Comparison of ENCODE assay signal across 6 cellular contexts in genomic region chr19:17337675-17338439, GRCh38. TPM values are rescaled to one million over a fixed set of nuclear protein-coding genes. Genes with fewer than 3 reads are reported as not detected.
DNase-seq lines count a peak whose midpoint lies in the region; ATAC-seq, FAIRE-seq and TF ChIP-seq lines count a peak whose summit lies in the region.

No MANE protein-coding gene starts in this region.

- H3K4me3 ChIP-seq in GM06990 (replicated peaks; ENCODE audit: low read depth, low read length), result peak overlapping the region; percentile 92
- H3K4me3 ChIP-seq in NT2/D1 (ENCODE audit: insufficient read length, low read depth), result peak overlapping the region; percentile 99
- H3K4me3 ChIP-seq in endothelial cell of umbilical vein (replicated peaks in 1 of 3; ENCODE audit: insufficient read depth in 1 of 3, low read depth in 1 of 3, low read length in 3 of 3), result peak overlapping the region; percentile 65 to 83 (median 66)
- peak overlapping the region; percentile 40 to 45 for H3K4me3 ChIP-seq in small intestine (ENCODE audit: low read depth in 1 of 2, low read length in 2 of 2)

- H3K9me3 ChIP-seq in NT2/D1 (ENCODE audit: insufficient read depth, low read length), result peaks cover 2% of the 10 kb centered on the region; the same call in 1 of the 2 replicates
- no peaks in the 10 kb centered on the region for H3K9me3 ChIP-seq in endothelial cell of umbilical vein (replicated peaks; ENCODE audit: control insufficient read depth, insufficient read depth, low read length)
- H3K9me3 ChIP-seq in small intestine (ENCODE audit: control insufficient read depth, low read depth), result no peaks in the 10 kb centered on the region

- H3K36me3 ChIP-seq in GM06990 (ENCODE audit: control insufficient read depth, insufficient read depth, low read length), result peaks cover 4% of the 10 kb centered on the region
- H3K36me3 ChIP-seq in NT2/D1 (ENCODE audit: insufficient read depth, insufficient read length, low read length), result peaks cover 36% of the 10 kb centered on the region
- H3K36me3 ChIP-seq in endothelial cell of umbilical vein (ENCODE audit: control insufficient read depth in 2 of 2, extremely low read depth in 1 of 2, insufficient read depth in 2 of 2, low read length in 2 of 2), result no peaks in the 10 kb centered on the region
- no peaks in the 10 kb centered on the region for H3K36me3 ChIP-seq in small intestine (ENCODE audit: control insufficient read depth in 2 of 2, insufficient read depth in 2 of 2, low read length in 2 of 2)

- peak overlapping the region; percentile 97 for H3K9ac ChIP-seq in NT2/D1 (ENCODE audit: insufficient read length, low read depth)
- H3K9ac ChIP-seq in endothelial cell of umbilical vein (replicated peaks; ENCODE audit: extremely low read depth, insufficient read depth, low read length), result peak overlapping the region; percentile 59

- CTCF ChIA-PET in endothelial cell of umbilical vein (lab: Charles Lee), result no interaction called here

- no peak for FAIRE-seq in endothelial cell of umbilical vein (lab: Jason Lieb, UNC)
- FAIRE-seq in small intestine (lab: Jason Lieb, UNC), result no peak

- no peak for TF ChIP-seq POLR2A in endothelial cell of umbilical vein (IDR thresholded peaks at IDR 0.05; ENCODE audit: low read depth, low read length)

- TSS peak; percentile 25 for BruUV-seq in endothelial cell of umbilical vein (replicated peaks; lab: Mats Ljungman, UMichigan)

- peaks cover 24% of the 10 kb centered on the region for H3K4me1 ChIP-seq in NT2/D1 (ENCODE audit: insufficient read depth, insufficient read length)
- H3K4me1 ChIP-seq in endothelial cell of umbilical vein (ENCODE audit: control insufficient read depth, extremely low read depth, insufficient read depth, low read length), result peaks cover 14% of the 10 kb centered on the region
- H3K4me1 ChIP-seq in small intestine (ENCODE audit: control insufficient read depth in 2 of 2, insufficient read depth in 1 of 2, low read depth in 1 of 2, low read length in 1 of 2), result peaks cover 5 to 10% of the 10 kb centered on the region in 2 donors

- H3K27ac ChIP-seq in endothelial cell of umbilical vein (ENCODE audit: insufficient read depth, low read depth, low read length) (no peak overlapping the region), small intestine (ENCODE audit: low read depth in 1 of 2, low read length in 1 of 2) (peak overlapping the region in 1 of 2 donors; percentile 94)

- H3K79me2 ChIP-seq in endothelial cell of umbilical vein (ENCODE audit: control insufficient read depth, insufficient read depth, low read length), result peaks cover 4% of the 10 kb centered on the region

- DNase-seq in GM06990 (ENCODE audit: extremely low read depth, insufficient read length) (peak; percentile 77), NT2/D1 (ENCODE audit: low read depth, low spot score) (no peak), endothelial cell of umbilical vein (ENCODE audit: low read depth, low spot score) (no peak), small intestine (no peak), SKM-1 treated with dmso at 0.1 percent for 144 hours (lab: John Stamatoyannopoulos, UW; ENCODE audit: unreplicated experiment) (no peak)

- ATAC-seq in HG03378 (IDR thresholded peaks at IDR 0.05; ENCODE audit: unreplicated experiment), result no peak

- intact Hi-C loops in endothelial cell of umbilical vein (cut with micrococcal nuclease), result loop anchor here (1.0 kb wide), 1 partner anchor 46 kb away; no protein-coding TSS in a partner anchor

- TF ChIP-seq CTCF in GM06990 (IDR thresholded peaks at IDR 0.05; ENCODE audit: insufficient read depth, low read length, poor library complexity, severe bottlenecking), result no peak
- TF ChIP-seq CTCF in endothelial cell of umbilical vein (IDR thresholded peaks at IDR 0.05; ENCODE audit: extremely low read depth in 1 of 2, insufficient read depth in 1 of 2, low read depth in 1 of 2, low read length in 2 of 2), result no peak

- WGBS in small intestine, 3 donors, result 10 to 12% (median 11%) methylated on average over 48 to 52 of the region's 52 CpGs

- no peaks in the 10 kb centered on the region for H3K9me1 ChIP-seq in endothelial cell of umbilical vein (replicated peaks; ENCODE audit: control insufficient read depth, extremely low read depth, insufficient read depth, low read length)

- peak overlapping the region; percentile 56 for H3K4me2 ChIP-seq in endothelial cell of umbilical vein (ENCODE audit: insufficient read depth, low read length)

- POLR2A ChIA-PET in endothelial cell of umbilical vein (lab: Charles Lee), result no interaction called here

- dilution Hi-C loops in endothelial cell of umbilical vein (cut with MboI; ENCODE audit: extremely low pct_ligation_motif_present, low sequenced_read_pairs), result no loop called here

- H2AFZ ChIP-seq in endothelial cell of umbilical vein (ENCODE audit: low read depth, low read length), result peak overlapping the region; percentile 63

- no peaks in the 10 kb centered on the region for H4K20me1 ChIP-seq in endothelial cell of umbilical vein (replicated peaks; ENCODE audit: control insufficient read depth, extremely low read depth, insufficient read depth, low read length)

- no peaks in the 10 kb centered on the region for H3K27me3 ChIP-seq in GM06990 (replicated peaks; ENCODE audit: control insufficient read depth, insufficient read depth, low read length)
- H3K27me3 ChIP-seq in NT2/D1 (ENCODE audit: insufficient read depth, insufficient read length), result no peaks in the 10 kb centered on the region
- no peaks in the 10 kb centered on the region for H3K27me3 ChIP-seq in endothelial cell of umbilical vein (ENCODE audit: control insufficient read depth in 2 of 2, insufficient read depth in 2 of 2, low read length in 2 of 2)
- H3K27me3 ChIP-seq in small intestine (ENCODE audit: control insufficient read depth in 2 of 2, insufficient read depth in 2 of 2, low read length in 2 of 2), result no peaks in the 10 kb centered on the region

TF ChIP-seq in endothelial cell of umbilical vein, 7 proteins besides CTCF, POLR2A, EP300 and RAD21 (continues in another document):
- no peak for TF ChIP-seq POLR2AphosphoS5 (IDR thresholded peaks at IDR 0.05; ENCODE audit: insufficient read depth, low read depth, low read length)
- TF ChIP-seq FOS (IDR thresholded peaks at IDR 0.05; ENCODE audit: borderline replicate concordance, insufficient read depth, low read length), result no peak

RNA-seq across cellular contexts. Expression of gene GTPBP3, which starts 0.5 kb away (rescaled TPM):
- total RNA-seq in endothelial cell of umbilical vein, result 28.1 and 34.7 TPM in 2 replicates
- polyA plus RNA-seq in endothelial cell of umbilical vein (12.7 and 15.4 TPM in 2 replicates), small intestine (10 to 100 TPM in 1 of 3 donors, 1 to 10 TPM in 2; 9.2 to 12.6 (median 9.2) TPM)
- polyA plus RNA-seq in endothelial cell of umbilical vein (2011; cell fraction: cytosol; rRNA removed), result 8.9 and 10.7 TPM in 2 replicates
- polyA plus RNA-seq in endothelial cell of umbilical vein (2011; cell fraction: nucleus; rRNA removed), result 36.9 and 38.8 TPM in 2 replicates
- polyA plus RNA-seq in endothelial cell of umbilical vein (2012), result 11.6 and 12.1 TPM in 2 replicates
- polyA minus RNA-seq in endothelial cell of umbilical vein, result 6.9 and 7.3 TPM in 2 replicates
- polyA minus RNA-seq in endothelial cell of umbilical vein (2011; cell fraction: cytosol; rRNA and poly(A)+ RNA removed), result 40.6 TPM
- polyA minus RNA-seq in endothelial cell of umbilical vein (2011; cell fraction: nucleus; rRNA and poly(A)+ RNA removed), result 10.6 and 18.5 TPM in 2 replicates

RNA-seq across cellular contexts. Expression of gene ANO8, which starts 3.2 kb away (rescaled TPM):
- 6.8 and 7.5 TPM in 2 replicates for total RNA-seq in endothelial cell of umbilical vein
- polyA plus RNA-seq in endothelial cell of umbilical vein (3.5 and 3.8 TPM in 2 replicates), small intestine (1 to 10 TPM; 1.9 to 5.1 (median 4.1) TPM)
- polyA plus RNA-seq in endothelial cell of umbilical vein (2011; cell fraction: cytosol; rRNA removed), result 1.5 and 2.2 TPM in 2 replicates
- polyA plus RNA-seq in endothelial cell of umbilical vein (2011; cell fraction: nucleus; rRNA removed), result 17.0 and 22.7 TPM in 2 replicates
- 2.9 and 5.6 TPM in 2 replicates for polyA plus RNA-seq in endothelial cell of umbilical vein (2012)
- 3.8 and 5.0 TPM in 2 replicates for polyA minus RNA-seq in endothelial cell of umbilical vein
- polyA minus RNA-seq in endothelial cell of umbilical vein (2011; cell fraction: cytosol; rRNA and poly(A)+ RNA removed), result 4.6 TPM
- 6.3 and 7.8 TPM in 2 replicates for polyA minus RNA-seq in endothelial cell of umbilical vein (2011; cell fraction: nucleus; rRNA and poly(A)+ RNA removed)

RNA-seq across cellular contexts. Expression of gene DDA1, which starts 28.5 kb away (rescaled TPM):
- total RNA-seq in endothelial cell of umbilical vein, result 64.7 and 81.1 TPM in 2 replicates
- 52.9 and 60.5 TPM in 2 replicates for polyA plus RNA-seq in endothelial cell of umbilical vein
- polyA plus RNA-seq in endothelial cell of umbilical vein (2011; cell fraction: cytosol; rRNA removed), result 66.6 and 82.4 TPM in 2 replicates
- 37.3 and 47.4 TPM in 2 replicates for polyA plus RNA-seq in endothelial cell of umbilical vein (2011; cell fraction: nucleus; rRNA removed)
- polyA plus RNA-seq in endothelial cell of umbilical vein (2012), result 86.1 and 109 TPM in 2 replicates
- polyA minus RNA-seq in endothelial cell of umbilical vein, result 20.5 and 28.8 TPM in 2 replicates
- 9.4 TPM for polyA minus RNA-seq in endothelial cell of umbilical vein (2011; cell fraction: cytosol; rRNA and poly(A)+ RNA removed)
- polyA minus RNA-seq in endothelial cell of umbilical vein (2011; cell fraction: nucleus; rRNA and poly(A)+ RNA removed), result 7.0 and 8.0 TPM in 2 replicates
- polyA plus RNA-seq in small intestine, result 10 to 100 TPM; 48.6 to 57.5 (median 49.2) TPM

RNA-seq across cellular contexts. Expression of gene MRPL34, which starts 32.2 kb away (rescaled TPM):
- total RNA-seq in endothelial cell of umbilical vein, result 55.7 and 61.6 TPM in 2 replicates
- polyA plus RNA-seq in endothelial cell of umbilical vein (45.5 and 50.1 TPM in 2 replicates), small intestine (100 to 1,000 TPM; 199 to 404 (median 356) TPM)
- 33.3 and 35.2 TPM in 2 replicates for polyA plus RNA-seq in endothelial cell of umbilical vein (2011; cell fraction: cytosol; rRNA removed)
- polyA plus RNA-seq in endothelial cell of umbilical vein (2011; cell fraction: nucleus; rRNA removed), result 16.4 and 17.3 TPM in 2 replicates
- polyA plus RNA-seq in endothelial cell of umbilical vein (2012), result 50.1 and 66.2 TPM in 2 replicates
- polyA minus RNA-seq in endothelial cell of umbilical vein, result 16.6 and 19.2 TPM in 2 replicates
- 71.4 TPM for polyA minus RNA-seq in endothelial cell of umbilical vein (2011; cell fraction: cytosol; rRNA and poly(A)+ RNA removed)
- 4.9 and 5.1 TPM in 2 replicates for polyA minus RNA-seq in endothelial cell of umbilical vein (2011; cell fraction: nucleus; rRNA and poly(A)+ RNA removed)

RNA-seq across cellular contexts. Expression of gene ABHD8, which starts 34.6 kb away (rescaled TPM):
- 5.9 and 6.8 TPM in 2 replicates for total RNA-seq in endothelial cell of umbilical vein
- polyA plus RNA-seq in endothelial cell of umbilical vein (8.7 and 12.7 TPM in 2 replicates), small intestine (1 to 10 TPM; 2.2 to 5.1 (median 3.5) TPM)
- polyA plus RNA-seq in endothelial cell of umbilical vein (2011; cell fraction: cytosol; rRNA removed), result 4.0 and 7.9 TPM in 2 replicates
- polyA plus RNA-seq in endothelial cell of umbilical vein (2011; cell fraction: nucleus; rRNA removed), result 2.1 and 2.4 TPM in 2 replicates
- polyA plus RNA-seq in endothelial cell of umbilical vein (2012), result 3.5 and 7.0 TPM in 2 replicates
- polyA minus RNA-seq in endothelial cell of umbilical vein, result 3.4 and 4.2 TPM in 2 replicates
- polyA minus RNA-seq in endothelial cell of umbilical vein (2011; cell fraction: cytosol; rRNA and poly(A)+ RNA removed), result 9.0 TPM
- 0.82 and 2.6 TPM in 2 replicates for polyA minus RNA-seq in endothelial cell of umbilical vein (2011; cell fraction: nucleus; rRNA and poly(A)+ RNA removed)

Comparison
In these comparisons a context has a peak if more than half of its experiments do, and no peak if none do; other contexts are left out.
1. H3K4me3 ChIP-seq: peak in every context shown above with its lines; median percentile 99 in NT2/D1; 92 in GM06990; 66 in endothelial cell of umbilical vein; 42 in small intestine.